ENCODE assay signal across 15 cellular contexts in genomic region chr14:58944226-58944769, GRCh38.
DNase-seq lines count a peak whose midpoint lies in the region; ATAC-seq and TF ChIP-seq lines count a peak whose summit lies in the region.
"Had no signal": no experiment of that assay in that cellular context is flagged by ENCODE, and none has a peak within 500 bp of the region (broad histone marks: within the 10 kb centered on the region; RNA-seq: fewer than 3 reads in every experiment).

No MANE protein-coding gene starts in this region.

- H3K4me1 ChIP-seq in neural progenitor cell = peaks cover 24% of the 10 kb centered on the region

- no peak overlapping the region for H3K4me3 ChIP-seq in neural progenitor cell
- H3K4me3 ChIP-seq: BLaER1 treated with 17β-estradiol and CSF1 and Interleukin-3, amounts not matched to agents 10 nM and 100 nM had no signal

- no peak for ATAC-seq in GM18861 (IDR thresholded peaks at IDR 0.05; ENCODE audit: unreplicated experiment)
- ATAC-seq in GM19328 (IDR thresholded peaks at IDR 0.05; ENCODE audit: unreplicated experiment) = no peak
- ATAC-seq: stimulated activated naive CD8-positive, alpha-beta T cell treated with anti-CD3 and anti-CD28 coated beads, Interleukin-15, Interleukin-2, amounts not matched to agents 100 U/mL and 50 U/mL, for 24 hours had no signal

- peak overlapping the region; percentile 31 for H3K27ac Mint-ChIP-seq in neural progenitor cell
- H3K27ac Mint-ChIP-seq: activated naive CD8-positive, alpha-beta T cell treated with anti-CD3 and anti-CD28 coated beads, Interleukin-2, amount 10 ng/mL, durations not matched to agents 7 days and 5 days had no signal

- peak overlapping the region; percentile 29 for H3K4me2 ChIP-seq in neural progenitor cell
- H3K4me2 ChIP-seq: BLaER1 treated with 17β-estradiol and CSF1 and Interleukin-3, amounts not matched to agents 10 nM and 100 nM had no signal

- H3F3A ChIP-seq in neural progenitor cell (ENCODE audit: low read depth) = no peaks in the 10 kb centered on the region

- H3K27ac ChIP-seq in VCaP (peak overlapping the region; percentile 33), neural progenitor cell (no peak overlapping the region)
- H3K27ac ChIP-seq: BLaER1 treated with 17β-estradiol and CSF1 and Interleukin-3, amounts not matched to agents 10 nM and 100 nM had no signal

- no peaks in the 10 kb centered on the region for H3K36me3 ChIP-seq in neural progenitor cell
- H3K36me3 ChIP-seq: BLaER1 treated with 17β-estradiol and CSF1 and Interleukin-3, amounts not matched to agents 10 nM and 100 nM had no signal

- no peaks in the 10 kb centered on the region for H3K36me3 Mint-ChIP-seq in neural progenitor cell
- H3K36me3 Mint-ChIP-seq: activated naive CD8-positive, alpha-beta T cell treated with anti-CD3 and anti-CD28 coated beads, Interleukin-2, amount 10 ng/mL, durations not matched to agents 7 days and 5 days had no signal

- no peaks in the 10 kb centered on the region for H3K79me2 ChIP-seq in neural progenitor cell (ENCODE audit: low read depth)

- H3K4me1 Mint-ChIP-seq in neural progenitor cell = peaks cover 51% of the 10 kb centered on the region
- H3K4me1 Mint-ChIP-seq: activated naive CD8-positive, alpha-beta T cell treated with anti-CD3 and anti-CD28 coated beads, Interleukin-2, amount 10 ng/mL, durations not matched to agents 7 days and 5 days had no signal

- H4K20me1 ChIP-seq in neural progenitor cell (ENCODE audit: low read depth) = no peaks in the 10 kb centered on the region
- H4K20me1 ChIP-seq: BLaER1 treated with 17β-estradiol and CSF1 and Interleukin-3, amounts not matched to agents 10 nM and 100 nM had no signal

- H2AFZ ChIP-seq in neural progenitor cell (replicated peaks) = peak overlapping the region; percentile 11

- DNase-seq in DMS 273 treated with DMSO at 0.1 percent for 48 hours (lab: John Stamatoyannopoulos, UW) (peak; percentile 9), NCI-H2029 treated with DMSO at 0.1 percent for 48 hours (lab: John Stamatoyannopoulos, UW) (peak; percentile 16), neural progenitor cell (ENCODE audit: low spot score) (peak; percentile 29), germinal center (ENCODE audit: low spot score) (no peak)
- no peak for DNase-seq in activated CD4-positive, CD25-positive, alpha-beta regulatory T cell (lab: John Stamatoyannopoulos, UW)
- DNase-seq: activated naive CD8-positive, alpha-beta T cell treated with anti-CD3 and anti-CD28 coated beads, Interleukin-2, amount 10 ng/mL, durations not matched to agents 7 days and 5 days; erythroblast; KG1; SIG-M5; stimulated activated CD4-positive, alpha-beta T cell treated with anti-CD3 and anti-CD28 coated beads, Interleukin-4, amount 100 ng/mL, for 4 hours; stimulated activated naive CD8-positive, alpha-beta T cell treated with anti-CD3 and anti-CD28 coated beads, Interleukin-15, Interleukin-2, amounts not matched to agents 100 U/mL and 50 U/mL, for 24 hours had no signal

- no peak overlapping the region for H3K9ac ChIP-seq in neural progenitor cell
- H3K9ac ChIP-seq: BLaER1 treated with 17β-estradiol and CSF1 and Interleukin-3, amounts not matched to agents 10 nM and 100 nM had no signal

- H3K27me3 ChIP-seq in neural progenitor cell = no peaks in the 10 kb centered on the region
- H3K27me3 ChIP-seq: BLaER1 treated with 17β-estradiol and CSF1 and Interleukin-3, amounts not matched to agents 10 nM and 100 nM had no signal

- H3K27me3 Mint-ChIP-seq in neural progenitor cell (ENCODE audit: insufficient read depth, low read depth) = peaks cover 8% of the 10 kb centered on the region

- H3K9me3 ChIP-seq in neural progenitor cell (ENCODE audit: low read depth) = no peaks in the 10 kb centered on the region
- H3K9me3 ChIP-seq: BLaER1 treated with 17β-estradiol and CSF1 and Interleukin-3, amounts not matched to agents 10 nM and 100 nM had no signal

- H3K4me3 Mint-ChIP-seq in neural progenitor cell = no peak overlapping the region
- H3K4me3 Mint-ChIP-seq: activated naive CD8-positive, alpha-beta T cell treated with anti-CD3 and anti-CD28 coated beads, Interleukin-2, amount 10 ng/mL, durations not matched to agents 7 days and 5 days had no signal

- no peaks in the 10 kb centered on the region for H3K9me3 Mint-ChIP-seq in neural progenitor cell
- H3K9me3 Mint-ChIP-seq: activated naive CD8-positive, alpha-beta T cell treated with anti-CD3 and anti-CD28 coated beads, Interleukin-2, amount 10 ng/mL, durations not matched to agents 7 days and 5 days had no signal

- TF ChIP-seq CTCF in VCaP (conservative IDR thresholded peaks at IDR 0.05) (no peak), neural progenitor cell (IDR thresholded peaks at IDR 0.05) (no peak)

Comparison
In these comparisons a context has a peak if more than half of its experiments do, and no peak if none do; other contexts are left out.
1. DNase-seq: peak in DMS 273 treated with DMSO at 0.1 percent for 48 hours (single experiment), NCI-H2029 treated with DMSO at 0.1 percent for 48 hours (single experiment) and neural progenitor cell (single experiment); none in germinal center (single experiment) and activated CD4-positive, CD25-positive, alpha-beta regulatory T cell (0 of 4).